ENCODE assay signal across 11 cellular contexts in the genomic region with DNA sequence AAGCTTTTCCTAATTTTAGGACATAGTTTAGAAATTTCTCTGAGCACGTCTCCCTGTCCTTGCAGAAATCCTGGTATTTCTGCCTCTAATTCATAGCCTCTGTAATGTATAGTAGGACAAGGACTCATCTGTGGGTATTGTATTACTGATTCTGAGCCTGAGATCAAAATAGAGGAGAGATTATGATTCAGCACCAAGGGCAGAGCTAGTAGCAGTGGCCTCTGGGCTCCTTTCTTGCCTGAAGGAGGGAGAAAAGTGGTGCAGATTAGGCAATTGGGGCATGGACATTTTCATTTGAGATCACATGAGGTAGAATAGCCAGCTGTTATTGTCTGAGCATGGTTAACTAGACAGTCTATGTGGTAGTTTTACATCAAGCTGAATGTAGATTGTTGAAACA. TPM values are rescaled to one million over a fixed set of nuclear protein-coding genes. Genes with fewer than 3 reads are reported as not detected.
A peak's percentile ranks its signal among the peaks of the same experiment; 100 is the strongest.
DNase-seq lines count a peak whose midpoint lies in the region; ATAC-seq, FAIRE-seq and TF ChIP-seq lines count a peak whose summit lies in the region.
"Had no signal": no experiment of that assay in that cellular context is flagged by ENCODE, and none has a peak within 500 bp of the region (broad histone marks: within the 10 kb centered on the region; RNA-seq: fewer than 3 reads in every experiment).

No MANE protein-coding gene starts in this region.

- no peak overlapping the region for H3K14ac ChIP-seq in mesenchymal stem cell (ENCODE audit: low read length in 2 of 2)

- H3K4ac ChIP-seq in mesenchymal stem cell (ENCODE audit: low read depth in 1 of 2, low read length in 2 of 2) = no peak overlapping the region

- CTCF ChIA-PET in CD4-positive, alpha-beta memory T cell (lab: Charles Lee; ENCODE audit: partially characterized antibody) = interaction anchor here (0.9 to 2.8 kb wide), 6 partner anchors 13 to 140 kb away, joined by 3 to 14 read pairs (median 5); a partner anchor contains a TSS
- CTCF ChIA-PET in HEK293 (lab: Yijun Ruan, JAX) = interaction anchor here (1.0 to 3.1 kb wide), 3 partner anchors 14 to 82 kb away, joined by 3 to 33 read pairs (median 4); a partner anchor contains a TSS

- H3K27ac Mint-ChIP-seq in CD4-positive, alpha-beta memory T cell = peak overlapping the region in 4 of 7 donors; percentile 16 to 94 (median 26)

- no peak overlapping the region for H4K8ac ChIP-seq in mesenchymal stem cell (ENCODE audit: low read length)

- H3K4me3 Mint-ChIP-seq in CD4-positive, alpha-beta memory T cell = peak overlapping the region in 2 of 8 donors; percentile 4 to 26

- peaks cover 37% of the 10 kb centered on the region for H3K4me1 ChIP-seq in CD4-positive, alpha-beta memory T cell (ENCODE audit: insufficient read depth, low read length)
- H3K4me1 ChIP-seq in HEK293 (ENCODE audit: control insufficient read depth, insufficient read depth, low read length) = peaks cover 13% of the 10 kb centered on the region; the same call in 1 of the 2 replicates
- H3K4me1 ChIP-seq in mesenchymal stem cell (ENCODE audit: control insufficient read depth, insufficient read depth, low read depth, low read length) = peaks cover 18% of the 10 kb centered on the region

- H4K91ac ChIP-seq in mesenchymal stem cell (ENCODE audit: low read length) = no peak overlapping the region

- no peaks in the 10 kb centered on the region for H3K27me3 ChIP-seq in CD4-positive, alpha-beta memory T cell (ENCODE audit: insufficient read depth, low read length)
- H3K27me3 ChIP-seq in WERI-Rb-1 (ENCODE audit: insufficient read depth, low read depth, severe bottlenecking) (no peaks in the 10 kb centered on the region), mesenchymal stem cell (ENCODE audit: control insufficient read depth in 1 of 2, insufficient read depth in 1 of 2, low read length in 2 of 2) (no peaks in the 10 kb centered on the region)

- no peaks in the 10 kb centered on the region for H3K9me3 ChIP-seq in CD4-positive, alpha-beta memory T cell (ENCODE audit: control insufficient read depth in 1 of 2, low read length in 2 of 2)
- H3K9me3 ChIP-seq in HEK293 (ENCODE audit: control insufficient read depth, insufficient read depth, low read depth, low read length) = no peaks in the 10 kb centered on the region
- no peaks in the 10 kb centered on the region for H3K9me3 ChIP-seq in WERI-Rb-1 (ENCODE audit: severe bottlenecking)
- H3K9me3 ChIP-seq in mesenchymal stem cell (ENCODE audit: control insufficient read depth, low read length) = no peaks in the 10 kb centered on the region

- no peak overlapping the region for H2BK12ac ChIP-seq in mesenchymal stem cell (ENCODE audit: low read length in 2 of 2)

- no CpG with 5 or more reads among the region's 1 CpG for WGBS in mesenchymal stem cell

- no peak overlapping the region for H2BK120ac ChIP-seq in mesenchymal stem cell (ENCODE audit: low read depth, low read length)

- H3K36me3 ChIP-seq in CD4-positive, alpha-beta memory T cell (ENCODE audit: insufficient read depth, low read length) = peaks cover 41% of the 10 kb centered on the region
- H3K36me3 ChIP-seq in HEK293 (ENCODE audit: control insufficient read depth in 2 of 2, insufficient read depth in 1 of 2, low read length in 2 of 2) = peaks cover 0 to 41% of the 10 kb centered on the region in 2 experiments; a peak in 1 of 3 replicates
- peaks cover 40% of the 10 kb centered on the region for H3K36me3 ChIP-seq in WERI-Rb-1
- H3K36me3 ChIP-seq in mesenchymal stem cell (ENCODE audit: control insufficient read depth in 1 of 2, insufficient read depth in 2 of 2, low read depth in 1 of 2, low read length in 2 of 2) = peaks cover 28 to 34% of the 10 kb centered on the region in 2 experiments

- no peak for TF ChIP-seq POLR2A in GM12892 (IDR thresholded peaks at IDR 0.05; ENCODE audit: low read depth, low read length)

- intact Hi-C loops in CD4-positive, alpha-beta memory T cell (cut with micrococcal nuclease) = no loop called here

- no peak overlapping the region for H3K9ac ChIP-seq in mesenchymal stem cell (ENCODE audit: low read length)

- H3K4me2 ChIP-seq in mesenchymal stem cell (ENCODE audit: low read length, poor library complexity, severe bottlenecking) = no peak overlapping the region

- FAIRE-seq in GM12892 (lab: Jason Lieb, UNC) = no peak
- FAIRE-seq: urothelium cell line had no signal

- no peak overlapping the region for H2BK5ac ChIP-seq in mesenchymal stem cell (ENCODE audit: low read depth, low read length, poor library complexity, severe bottlenecking)

- H3K4me3 ChIP-seq in CD4-positive, alpha-beta memory T cell (ENCODE audit: low read length in 2 of 2) = no peak overlapping the region
- H3K4me3 ChIP-seq in HEK293 (ENCODE audit: low read depth, low read length) = no peak overlapping the region
- peak overlapping the region; percentile 34; the same call in 1 of the 2 replicates for H3K4me3 ChIP-seq in WERI-Rb-1 (ENCODE audit: low read depth, low read length)
- no peak overlapping the region for H3K4me3 ChIP-seq in mesenchymal stem cell (ENCODE audit: insufficient read depth in 1 of 2, low read depth in 1 of 2, low read length in 2 of 2)

- H3K18ac ChIP-seq in mesenchymal stem cell (ENCODE audit: low read depth in 1 of 2, low read length in 2 of 2) = no peak overlapping the region

- peaks cover 43 to 58% (median 51%) of the 10 kb centered on the region in 4 donors for H3K4me1 Mint-ChIP-seq in CD4-positive, alpha-beta memory T cell

- H3K27ac ChIP-seq in CD4-positive, alpha-beta memory T cell (ENCODE audit: low read depth, low read length) = no peak overlapping the region
- no peak overlapping the region for H3K27ac ChIP-seq in HEK293 (ENCODE audit: extremely low read depth, low read depth, low read length)
- H3K27ac ChIP-seq in WERI-Rb-1 = peak overlapping the region; percentile 58
- H3K27ac ChIP-seq in mesenchymal stem cell (ENCODE audit: low read length, poor library complexity, severe bottlenecking) = no peak overlapping the region
- H3K27ac ChIP-seq: HL-60 had no signal

- H3K9me3 Mint-ChIP-seq in CD4-positive, alpha-beta memory T cell = no peaks in the 10 kb centered on the region

- H3K79me1 ChIP-seq in mesenchymal stem cell (replicated peaks; ENCODE audit: low read length, poor library complexity, severe bottlenecking) = peaks cover 31% of the 10 kb centered on the region

- ATAC-seq in HG03097 (IDR thresholded peaks at IDR 0.05; ENCODE audit: low FRiP score, unreplicated experiment) = no peak
- ATAC-seq: esophagus mucosa had no signal

- no peak for DNase-seq in CD4-positive, alpha-beta memory T cell
- DNase-seq in WERI-Rb-1 (no peak), mesenchymal stem cell (peak; percentile 50), GM12892 (ENCODE audit: insufficient read length) (no peak)
- no peak for DNase-seq in stimulated activated CD4-positive, alpha-beta T cell treated with anti-CD3 and anti-CD28 coated beads, Interleukin-4, amount 100 ng/mL, for 4 hours
- DNase-seq: GF-D8 had no signal

- no peak overlapping the region for H3K23ac ChIP-seq in mesenchymal stem cell (ENCODE audit: low read length in 2 of 2)

- H3K27me3 Mint-ChIP-seq in CD4-positive, alpha-beta memory T cell = no peaks in the 10 kb centered on the region

- H2AK5ac ChIP-seq in mesenchymal stem cell (ENCODE audit: low read length, severe bottlenecking) = no peak overlapping the region

- H3K36me3 Mint-ChIP-seq in CD4-positive, alpha-beta memory T cell = peaks cover 26 to 54% of the 10 kb centered on the region in 2 donors

- TF ChIP-seq CTCF in HEK293 (tag by site-specific recombination; IDR thresholded peaks at IDR 0.05) (no peak), WERI-Rb-1 (IDR thresholded peaks at IDR 0.05; ENCODE audit: low read depth, low read length) (no peak)

- H2AFZ ChIP-seq in mesenchymal stem cell (ENCODE audit: low read depth, low read length) = no peak overlapping the region

- no peak overlapping the region for H2BK15ac ChIP-seq in mesenchymal stem cell (ENCODE audit: low read depth, poor library complexity, severe bottlenecking)

- POLR2A ChIA-PET in CD4-positive, alpha-beta memory T cell (lab: Charles Lee; ENCODE audit: partially characterized antibody) = interaction anchor here (0.5 to 3.1 kb wide), 7 partner anchors 10 to 214 kb away, joined by 3 to 33 read pairs (median 4); a partner anchor contains a TSS
- POLR2A ChIA-PET in HEK293 (lab: Yijun Ruan, JAX) = interaction anchor here (2.3 kb wide), 1 partner anchor 15 kb away, joined by 5 read pairs; a partner anchor contains a TSS

TF ChIP-seq in HEK293, 187 proteins besides CTCF, POLR2A, EP300 and RAD21 (continues in another document):
- TF ChIP-seq KLF10 (tag by site-specific recombination; IDR thresholded peaks at IDR 0.05) = no peak

RNA-seq across cellular contexts. Expression of a gene that starts 2.8 kb away (rescaled TPM):
- 100 to 1,000 TPM; 118 to 119 TPM for total RNA-seq in CD4-positive, alpha-beta memory T cell
- 10 to 100 TPM; 19.3 to 32.4 TPM for polyA plus RNA-seq in CD4-positive, alpha-beta memory T cell
- 18.6 TPM for polyA plus RNA-seq in mesenchymal stem cell (2013, experiment 1 of 2)
- 17.8 TPM for polyA plus RNA-seq in mesenchymal stem cell (2013, experiment 2 of 2)
- polyA plus RNA-seq in GM12892 (2012; ENCODE audit: missing spikeins) = 12.3 TPM

RNA-seq across cellular contexts. Expression of a gene that starts 14.9 kb away (rescaled TPM):
- total RNA-seq in CD4-positive, alpha-beta memory T cell = 10 to 100 TPM; 17.8 to 20.0 TPM
- 1 to 10 TPM; 3.3 to 7.8 TPM for polyA plus RNA-seq in CD4-positive, alpha-beta memory T cell
- polyA plus RNA-seq in mesenchymal stem cell (2013, experiment 1 of 2) = 21.5 TPM
- 20.0 TPM for polyA plus RNA-seq in mesenchymal stem cell (2013, experiment 2 of 2)
- 3.0 TPM for polyA plus RNA-seq in GM12892 (2012; ENCODE audit: missing spikeins)

RNA-seq across cellular contexts. Expression of a gene that starts 24.1 kb away (rescaled TPM):
- 10 to 100 TPM; 23.6 to 23.7 TPM for total RNA-seq in CD4-positive, alpha-beta memory T cell
- 10 to 100 TPM; 11.4 to 19.0 TPM for polyA plus RNA-seq in CD4-positive, alpha-beta memory T cell
- 33.5 TPM for polyA plus RNA-seq in mesenchymal stem cell (2013, experiment 1 of 2)
- polyA plus RNA-seq in mesenchymal stem cell (2013, experiment 2 of 2) = 31.7 TPM
- 7.1 TPM for polyA plus RNA-seq in GM12892 (2012; ENCODE audit: missing spikeins)

RNA-seq across cellular contexts. Expression of a gene that starts 57.9 kb away (rescaled TPM):
- 100 to 1,000 TPM; 129 to 132 TPM for total RNA-seq in CD4-positive, alpha-beta memory T cell
- 10 to 100 TPM; 36.2 to 40.2 TPM for polyA plus RNA-seq in CD4-positive, alpha-beta memory T cell
- polyA plus RNA-seq in mesenchymal stem cell (2013, experiment 1 of 2) = 32.7 TPM
- 30.8 TPM for polyA plus RNA-seq in mesenchymal stem cell (2013, experiment 2 of 2)
- polyA plus RNA-seq in GM12892 (2012; ENCODE audit: missing spikeins) = 130 TPM
